ENCODE assay signal across 8 cellular contexts in genomic region chr5:43312076-43312620, GRCh38. TPM values are rescaled to one million over a fixed set of nuclear protein-coding genes. Genes with fewer than 3 reads are reported as not detected.
DNase-seq lines count a peak whose midpoint lies in the region; ATAC-seq and TF ChIP-seq lines count a peak whose summit lies in the region.

No MANE protein-coding gene starts in this region.

- no peak for ATAC-seq in natural killer cell treated with Interleukin-12 subunit alpha and Interleukin-12 subunit beta and Interleukin-15 and Interleukin-18, amount 100 ng/mL, for 72 hours
- no peak for ATAC-seq in HG02588 (IDR thresholded peaks at IDR 0.05; ENCODE audit: unreplicated experiment)

- peaks cover 38% of the 10 kb centered on the region for H4K20me1 ChIP-seq in BLaER1
- H4K20me1 ChIP-seq in Loucy (ENCODE audit: insufficient read depth, low read length, poor library complexity, severe bottlenecking): peaks cover 60% of the 10 kb centered on the region

- TF ChIP-seq CTCF in Loucy (conservative IDR thresholded peaks at IDR 0.05; ENCODE audit: low read length) (no peak), choroid plexus epithelial cell (conservative IDR thresholded peaks at IDR 0.05; ENCODE audit: low read depth, low read length) (no peak)

- H3K4me2 ChIP-seq in BLaER1 (peak overlapping the region; percentile 87), Loucy (ENCODE audit: low read depth, low read length, poor library complexity, severe bottlenecking) (peak overlapping the region; percentile 98)

- H2AFZ ChIP-seq in Loucy (ENCODE audit: low read length): no peak overlapping the region

- peaks cover 15% of the 10 kb centered on the region for H3F3A ChIP-seq in Loucy (ENCODE audit: low read depth)

- H3K9me3 ChIP-seq in BLaER1: 0 out of 2 replicates have a peak, but pooled peaks cover 12% of the 10 kb centered on the region
- no peaks in the 10 kb centered on the region for H3K9me3 ChIP-seq in Loucy (ENCODE audit: insufficient read depth, low read depth, low read length)

- peak overlapping the region; percentile 83; the same call in 1 of the 2 replicates for H3K27ac ChIP-seq in BLaER1
- no peak overlapping the region for H3K27ac ChIP-seq in substantia nigra (ENCODE audit: low read depth, low read length, poor library complexity, severe bottlenecking)

- H3K36me3 Mint-ChIP-seq in natural killer cell treated with Interleukin-12 subunit alpha and Interleukin-12 subunit beta and Interleukin-15 and Interleukin-18, amount 100 ng/mL, for 72 hours: peaks cover 10% of the 10 kb centered on the region

- H3K27me3 ChIP-seq in BLaER1 (no peaks in the 10 kb centered on the region), Loucy (ENCODE audit: insufficient read depth, low read length, poor library complexity, severe bottlenecking) (no peaks in the 10 kb centered on the region)

- H3K27me3 Mint-ChIP-seq in natural killer cell treated with Interleukin-12 subunit alpha and Interleukin-12 subunit beta and Interleukin-15 and Interleukin-18, amount 100 ng/mL, for 72 hours: no peaks in the 10 kb centered on the region

- H3K9me3 Mint-ChIP-seq in natural killer cell treated with Interleukin-12 subunit alpha and Interleukin-12 subunit beta and Interleukin-15 and Interleukin-18, amount 100 ng/mL, for 72 hours: peaks cover 5% of the 10 kb centered on the region

- peaks cover 38 to 45% of the 10 kb centered on the region in 2 donors for H3K4me1 Mint-ChIP-seq in natural killer cell treated with Interleukin-12 subunit alpha and Interleukin-12 subunit beta and Interleukin-15 and Interleukin-18, amount 100 ng/mL, for 72 hours (ENCODE audit: low read depth in 2 of 2)

- peaks cover 15% of the 10 kb centered on the region for H3K36me3 ChIP-seq in BLaER1
- H3K36me3 ChIP-seq in Loucy (ENCODE audit: insufficient read depth, low read length): peaks cover 4% of the 10 kb centered on the region; the same call in 1 of the 2 replicates

- no peak for DNase-seq in choroid plexus epithelial cell (ENCODE audit: low read depth)
- no peak for DNase-seq in natural killer cell treated with Interleukin-12 subunit alpha and Interleukin-12 subunit beta and Interleukin-15 and Interleukin-18, amount 100 ng/mL, for 72 hours (ENCODE audit: low spot score)
- no peak for DNase-seq in NCI-H524 (lab: John Stamatoyannopoulos, UW)
- no peak for DNase-seq in substantia nigra (lab: John Stamatoyannopoulos, UW)
- DNase-seq in UCSD-AML1 (lab: John Stamatoyannopoulos, UW; ENCODE audit: unreplicated experiment): no peak

- H3K9ac ChIP-seq in BLaER1: peak overlapping the region; percentile 88
- peak overlapping the region; percentile 97 for H3K9ac ChIP-seq in Loucy (ENCODE audit: low read depth, low read length, poor library complexity, severe bottlenecking)

- peak overlapping the region; percentile 94 for H3K4me3 Mint-ChIP-seq in natural killer cell treated with Interleukin-12 subunit alpha and Interleukin-12 subunit beta and Interleukin-15 and Interleukin-18, amount 100 ng/mL, for 72 hours

- peak overlapping the region; percentile 92 to 96 for H3K27ac Mint-ChIP-seq in natural killer cell treated with Interleukin-12 subunit alpha and Interleukin-12 subunit beta and Interleukin-15 and Interleukin-18, amount 100 ng/mL, for 72 hours

- H3K4me1 ChIP-seq in BLaER1 (peaks cover 39% of the 10 kb centered on the region), Loucy (ENCODE audit: insufficient read depth, low read length, poor library complexity, severe bottlenecking) (peaks cover 57% of the 10 kb centered on the region)

- H3K4me3 ChIP-seq in BLaER1 (peak overlapping the region; percentile 85), Loucy (ENCODE audit: low read length, poor library complexity, severe bottlenecking) (peak overlapping the region; percentile 88), choroid plexus epithelial cell (ENCODE audit: low read depth, low read length) (peak overlapping the region; percentile 98)

- no peaks in the 10 kb centered on the region for H3K9me2 ChIP-seq in Loucy (replicated peaks; ENCODE audit: low read depth, low read length)

- peaks cover 61% of the 10 kb centered on the region for H3K79me2 ChIP-seq in Loucy (ENCODE audit: insufficient read depth, low read length)

RNA-seq across cellular contexts. Expression of gene HMGCS1, which starts 1.1 kb away (rescaled TPM):
- 100 to 1,000 TPM in 1 of 2 donors, 10 to 100 TPM in 1; 81.2 to 102 TPM for total RNA-seq in natural killer cell treated with Interleukin-12 subunit alpha and Interleukin-12 subunit beta and Interleukin-15 and Interleukin-18, amount 100 ng/mL, for 72 hours
